In genomic region chr5:144941004-144941403, GRCh38 we compare ENCODE assay signal across 32 cellular contexts.
"Had no signal": no experiment of that assay in that cellular context is flagged by ENCODE, and none has a peak within 500 bp of the region (broad histone marks: within the 10 kb centered on the region; RNA-seq: fewer than 3 reads in every experiment).

No MANE protein-coding gene starts in this region.

- ATAC-seq: activated CD8-positive, alpha-beta T cell treated with anti-CD3 and anti-CD28 coated beads for 36 hours; activated naive CD4-positive, alpha-beta T cell treated with anti-CD3 and anti-CD28 coated beads, Interleukin-2, amount 50 U/mL, for 72 hours; activated T-cell treated with anti-CD3 and anti-CD28 coated beads, Interleukin-2, amount 50 U/mL, for 4 hours; activated T-cell treated with anti-CD3 and anti-CD28 coated beads, Interleukin-2, amount 50 U/mL, for 72 hours; activated T-helper 17 cell treated with anti-CD3 and anti-CD28 coated beads, Interleukin-2, amount 50 U/mL, for 72 hours; body of pancreas had no signal

- H3K4me1 ChIP-seq: adrenal gland, body of pancreas, breast epithelium had no signal

- FAIRE-seq: astrocyte had no signal

- DNase-seq: activated B cell treated with CpG ODN at 0.5 μM for 24 hours; activated CD4-positive, alpha-beta memory T cell treated with anti-CD3 and anti-CD28 coated beads for 36 hours; activated CD4-positive, alpha-beta T cell treated with anti-CD3 and anti-CD28 coated beads for 4 hours; activated CD4-positive, alpha-beta T cell treated with anti-CD3 and anti-CD28 coated beads, Interleukin-2, amount 10 ng/mL, durations not matched to agents 24 days and 14 days; activated CD4-positive, alpha-beta T cell treated with anti-CD3 and anti-CD28 coated beads, Interleukin-2, amount 50 U/mL, for 1 hour; activated CD4-positive, alpha-beta T cell treated with anti-CD3 and anti-CD28 coated beads, Interleukin-2, amount 50 U/mL, for 4 hours; activated CD4-positive, CD25-positive, alpha-beta regulatory T cell treated with anti-CD3 and anti-CD28 coated beads, Interleukin-2, amount 50 U/mL, for 72 hours; activated CD8-positive, alpha-beta memory T cell treated with anti-CD3 and anti-CD28 coated beads, Interleukin-2, amount 50 U/mL, for 4 hours; activated CD8-positive, alpha-beta T cell treated with anti-CD3 and anti-CD28 coated beads for 36 hours; activated effector memory CD4-positive, alpha-beta T cell treated with anti-CD3 and anti-CD28 coated beads, Interleukin-2, amount 50 U/mL, for 16 hours; activated gamma-delta T cell treated with Interleukin-2 at 50 U/mL for 16 hours; activated naive CD4-positive, alpha-beta T cell; activated naive CD4-positive, alpha-beta T cell treated with anti-CD3 and anti-CD28 coated beads for 36 hours; activated naive CD4-positive, alpha-beta T cell treated with anti-CD3 and anti-CD28 coated beads, Interleukin-2, amount 50 U/mL, for 16 hours; activated naive CD8-positive, alpha-beta T cell treated with anti-CD3 and anti-CD28 coated beads for 36 hours; activated T-cell treated with anti-CD3 and anti-CD28 coated beads for 4 hours; activated T-cell treated with anti-CD3 and anti-CD28 coated beads, Interleukin-2, amount 50 U/mL, for 1 hour; activated T-cell treated with anti-CD3 and anti-CD28 coated beads, Interleukin-2, amount 50 U/mL, for 4 hours; activated T-cell treated with anti-CD3 and anti-CD28 coated beads, Interleukin-2, amount 50 U/mL, for 72 hours; adrenal gland; amniotic stem cell; aorta; body of pancreas; brain microvascular endothelial cell; central memory CD4-positive, alpha-beta T cell; T-helper 2 cell; T-helper 9 cell had no signal

- H3K36me3 ChIP-seq: adrenal gland, brain microvascular endothelial cell, breast epithelium had no signal

- H3K4me3 ChIP-seq: adrenal gland, body of pancreas, breast epithelium had no signal

- H3K9me3 ChIP-seq: adrenal gland, body of pancreas, breast epithelium had no signal

- H3K27ac ChIP-seq: adrenal gland, body of pancreas, brain microvascular endothelial cell, breast epithelium, VCaP had no signal

- H3K27me3 ChIP-seq: adrenal gland, body of pancreas, brain microvascular endothelial cell, breast epithelium had no signal
